Comparison of ENCODE assay signal across 8 cellular contexts in genomic region chr5:123423278-123424149, GRCh38. TPM values are rescaled to one million over a fixed set of nuclear protein-coding genes. Genes with fewer than 3 reads are reported as not detected.
A peak's percentile ranks its signal among the peaks of the same experiment; 100 is the strongest.
DNase-seq lines count a peak whose midpoint lies in the region; ATAC-seq, FAIRE-seq and TF ChIP-seq lines count a peak whose summit lies in the region.

CEP120 (minus strand) TSS chr5:123423403; CDS start chr5:123422998, 405 bp downstream.

- TF ChIP-seq CTCF in prostate gland (IDR thresholded peaks at IDR 0.05), result peak; percentile 66 to 89 (median 78)

- no peaks in the 10 kb centered on the region for H3K36me3 ChIP-seq in prostate gland

- DNase-seq in NCI-H1694 treated with DMSO at 0.1 percent for 48 hours (lab: John Stamatoyannopoulos, UW) (peak; percentile 98), T-helper 17 cell (peak; percentile 89 to 95 (median 93)), left ventricle myocardium superior (peak; percentile 99), prostate gland (ENCODE audit: low spot score) (peak; percentile 99), urothelium cell line (ENCODE audit: low spot score) (peak; percentile 97)

- H3K4me3 ChIP-seq in prostate gland, result peak within 1 kb of the TSS; percentile 61 to 68

- under 1% methylated on average over 47 of the region's 47 CpGs for WGBS in prostate gland

- TF ChIP-seq POLR2A in GM15510 (IDR thresholded peaks at IDR 0.05; ENCODE audit: borderline replicate concordance, extremely low read depth, insufficient read length) (peak; percentile 81), prostate gland (IDR thresholded peaks at IDR 0.05) (peak; percentile 85)

- H3K4me3 Mint-ChIP-seq in T-helper 17 cell, result no peak within 1 kb of the TSS

- H3K9me3 ChIP-seq in T-helper 17 cell (ENCODE audit: control insufficient read depth, low read length, poor library complexity, severe bottlenecking) (no peaks in the 10 kb centered on the region), prostate gland (no peaks in the 10 kb centered on the region)

- no peaks in the 10 kb centered on the region for H3K36me3 Mint-ChIP-seq in T-helper 17 cell (ENCODE audit: low read depth)

- H3K27me3 ChIP-seq in prostate gland (replicated peaks; ENCODE audit: insufficient read depth), result no peaks in the 10 kb centered on the region

- H3K27ac Mint-ChIP-seq in T-helper 17 cell, result no peak within 1 kb of the TSS

- FAIRE-seq in urothelium cell line (lab: Jason Lieb, UNC), result peak; percentile 91

- peaks cover 19% of the 10 kb centered on the region for H3K4me1 Mint-ChIP-seq in T-helper 17 cell

- ATAC-seq in HG02884 (IDR thresholded peaks at IDR 0.05; ENCODE audit: unreplicated experiment) (peak; percentile 98), T-helper 17 cell (peak; percentile 95), left ventricle myocardium superior (peak; percentile 99)

- intact Hi-C loops in left ventricle myocardium superior (cut with micrococcal nuclease) (loop anchor here (2.0 kb wide), 1 partner anchor 187 kb away; no protein-coding TSS in a partner anchor), prostate gland (cut with DNase I) (loop anchor here (2.0 to 5.0 kb wide), 2 partner anchors 89 to 189 kb away; partner anchors contain the start of gene CSNK1G3)

- no peaks in the 10 kb centered on the region for H3K27me3 Mint-ChIP-seq in T-helper 17 cell

- H3K4me1 ChIP-seq in prostate gland (replicated peaks), result no peaks in the 10 kb centered on the region

- H3K27ac ChIP-seq in angular gyrus (ENCODE audit: low read depth, low read length) (peak within 1 kb of the TSS; percentile 72), prostate gland (peak within 1 kb of the TSS; percentile 81 to 85)

RNA-seq across cellular contexts. Expression of gene CEP120, which starts in this region (rescaled TPM):
- total RNA-seq in T-helper 17 cell (10 to 100 TPM; 58.6 to 60.5 TPM), left ventricle myocardium superior (10.6 TPM), prostate gland (10 to 100 TPM; 14.5 to 37.5 TPM)

Comparison
In these comparisons a context has a peak if more than half of its experiments do, and no peak if none do; other contexts are left out.
1. Peak in every context shown above with its lines: DNase-seq, ATAC-seq, H3K4me3 ChIP-seq and H3K27ac ChIP-seq.